In genomic region chr10:23065549-23065948, GRCh38 we compare ENCODE assay signal across 2 cellular contexts.
TF ChIP-seq lines count a peak whose summit lies in the region.

No MANE protein-coding gene starts in this region.

TF ChIP-seq in GM23338, 12 proteins besides CTCF, POLR2A, EP300 and RAD21 (continued from another document):
- TF ChIP-seq REST (IDR thresholded peaks at IDR 0.05; ENCODE audit: unreplicated experiment) = no peak
- no peak for TF ChIP-seq ZNF462 (CRISPR knock-in tag; IDR thresholded peaks at IDR 0.05)
- no peak for TF ChIP-seq POLR2AphosphoS5 (IDR thresholded peaks at IDR 0.05; ENCODE audit: low read depth)
- no peak for TF ChIP-seq ZNF114 (CRISPR knock-in tag; IDR thresholded peaks at IDR 0.05)
- no peak for TF ChIP-seq CREB1 (CRISPR knock-in tag; IDR thresholded peaks at IDR 0.05; ENCODE audit: low read depth)

TF ChIP-seq in K562, 482 proteins besides CTCF, POLR2A, EP300 and RAD21 (continued from another document and continues in another):
- no peak for TF ChIP-seq RERE (CRISPR knock-in tag; IDR thresholded peaks at IDR 0.05; ENCODE audit: borderline replicate concordance)
- no peak for TF ChIP-seq TAF9B (IDR thresholded peaks at IDR 0.05; ENCODE audit: partially characterized antibody)
- TF ChIP-seq RAD51 (IDR thresholded peaks at IDR 0.05; ENCODE audit: borderline replicate concordance, low read depth) = peak; percentile 58; the same call in 1 of the 2 replicates
- no peak for TF ChIP-seq ZBTB26 (CRISPR knock-in tag; IDR thresholded peaks at IDR 0.05)
- peak in 1 of 2 experiments; percentile 18 for TF ChIP-seq E2F6 (IDR thresholded peaks at IDR 0.05; ENCODE audit: borderline replicate concordance in 1 of 2, extremely low read depth in 1 of 2, insufficient read depth in 1 of 2, insufficient read length in 1 of 2, low read depth in 1 of 2, low read length in 1 of 2, poor library complexity in 1 of 2, severe bottlenecking in 1 of 2)
- no peak for TF ChIP-seq LARP7 (IDR thresholded peaks at IDR 0.05)
- no peak for TF ChIP-seq HOMEZ (CRISPR knock-in tag; IDR thresholded peaks at IDR 0.05)
- TF ChIP-seq CXXC5 (CRISPR knock-in tag; IDR thresholded peaks at IDR 0.05) = peak; percentile 14; the same call in 1 of the 2 replicates
- peak; percentile 75 for TF ChIP-seq USF2 (CRISPR knock-in tag; IDR thresholded peaks at IDR 0.05)
- 0 out of 2 replicates have a peak, but pooled peaks have one; percentile 8 for TF ChIP-seq NR4A1 (CRISPR knock-in tag; IDR thresholded peaks at IDR 0.05)
- TF ChIP-seq NR4A1 (tag; IDR thresholded peaks at IDR 0.05) = no peak
- no peak for TF ChIP-seq CHD7 (IDR thresholded peaks at IDR 0.05; ENCODE audit: low read depth, low read length)
- TF ChIP-seq ZNF589 (CRISPR knock-in tag; IDR thresholded peaks at IDR 0.05; ENCODE audit: low read depth) = no peak
- no peak for TF ChIP-seq TCF3 (CRISPR knock-in tag; IDR thresholded peaks at IDR 0.05)
- TF ChIP-seq PHF20 (IDR thresholded peaks at IDR 0.05; ENCODE audit: partially characterized antibody) = no peak
- TF ChIP-seq TFE3 (CRISPR knock-in tag; IDR thresholded peaks at IDR 0.05) = peak; percentile 79
- no peak for TF ChIP-seq ASH1L (IDR thresholded peaks at IDR 0.05; ENCODE audit: borderline replicate concordance, low read depth, partially characterized antibody)
- TF ChIP-seq NELFE (IDR thresholded peaks at IDR 0.05; ENCODE audit: insufficient read depth, insufficient read length) = no peak
- no peak for TF ChIP-seq SNIP1 (IDR thresholded peaks at IDR 0.05; ENCODE audit: low read depth)
- no peak for TF ChIP-seq ILK (tag; IDR thresholded peaks at IDR 0.05; ENCODE audit: borderline replicate concordance, low read depth)
- no peak for TF ChIP-seq ZNF217 (CRISPR knock-in tag; IDR thresholded peaks at IDR 0.05)
- TF ChIP-seq TFAM (CRISPR knock-in tag; conservative IDR thresholded peaks at IDR 0.05) = no peak
